9 cellular contexts compared by ENCODE assay signal in the genomic region with DNA sequence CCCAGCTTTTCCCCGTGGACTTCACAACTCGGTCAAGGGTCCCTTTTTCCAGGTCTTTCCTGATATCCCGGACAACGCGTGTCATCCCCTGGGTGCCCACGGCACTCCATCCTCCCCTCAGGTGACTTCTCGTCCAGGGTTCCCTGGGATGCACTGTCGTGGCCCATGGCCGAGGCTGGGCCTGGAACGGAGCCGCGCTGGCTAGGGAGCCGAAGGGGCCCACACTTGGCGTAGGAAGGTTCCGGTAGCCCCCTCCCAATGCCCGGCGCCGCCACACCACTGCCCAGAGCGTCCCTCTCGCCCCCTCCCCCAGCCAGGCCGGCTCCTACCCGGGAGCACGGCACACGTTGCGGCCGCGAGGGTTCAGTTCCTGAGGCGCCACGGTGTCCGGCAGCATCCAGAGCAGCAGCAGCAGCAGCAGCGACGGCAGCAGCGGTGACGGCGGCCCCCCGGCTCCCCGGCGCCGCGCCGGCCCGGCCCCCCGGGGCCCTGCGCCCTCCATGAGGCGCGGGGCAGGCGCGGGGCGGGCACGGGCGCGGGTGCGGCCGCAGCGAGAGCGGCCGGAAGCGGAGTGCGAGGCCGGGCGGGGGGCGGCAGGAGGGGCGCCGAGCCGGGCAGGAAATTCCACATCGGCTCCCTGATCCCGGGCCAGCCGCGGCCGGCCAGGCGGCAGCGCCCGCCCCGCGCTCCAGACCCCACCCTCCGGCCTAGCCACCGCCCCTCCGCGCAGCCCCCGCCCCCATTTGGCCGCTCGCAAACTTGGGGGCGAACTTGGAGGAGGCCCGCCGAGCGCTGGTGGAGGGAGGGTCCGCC. TPM values are rescaled to one million over a fixed set of nuclear protein-coding genes. Genes with fewer than 3 reads are reported as not detected.
DNase-seq lines count a peak whose midpoint lies in the region; ATAC-seq, FAIRE-seq and TF ChIP-seq lines count a peak whose summit lies in the region.
"Had no signal": no experiment of that assay in that cellular context is flagged by ENCODE, and none has a peak within 500 bp of the region (broad histone marks: within the 10 kb centered on the region; RNA-seq: fewer than 3 reads in every experiment).

Gene SCARF2 (minus strand): TSS at position 573 of the 813 bp plus-strand sequence. CDS start 71 bp downstream, at position 502.

- no peak within 1 kb of the TSS for H2AFZ ChIP-seq in HepG2 (ENCODE audit: low read length)

- DNase-seq in AG20443 (ENCODE audit: low spot score) (peak; percentile 96), HTR-8/SVneo (ENCODE audit: insufficient read length, low spot score) (peak; percentile 79), HepG2 (ENCODE audit: low spot score) (no peak), testis (no peak), NCI-H2171 (lab: John Stamatoyannopoulos, UW) (no peak), nucleus accumbens (lab: John Stamatoyannopoulos, UW) (no peak)
- no peak for DNase-seq in central memory CD8-positive, alpha-beta T cell (ENCODE audit: low spot score in 2 of 2)

- peak within 1 kb of the TSS; percentile 77 to 91 (median 87) for H3K4me3 ChIP-seq in HepG2 (replicated peaks in 1 of 3; ENCODE audit: insufficient read depth in 1 of 3, low read depth in 2 of 3, low read length in 3 of 3)
- peak within 1 kb of the TSS; percentile 63 to 77 for H3K4me3 ChIP-seq in testis

- H3K27me3 ChIP-seq in HepG2 (ENCODE audit: control insufficient read depth in 1 of 2, insufficient read depth in 2 of 2, low read length in 2 of 2) (no peaks in the 10 kb centered on the region), testis (no peaks in the 10 kb centered on the region)

- TSS peak; percentile 42 for BruUV-seq in HepG2 (replicated peaks; lab: Mats Ljungman, UMichigan)

- H3K36me3 ChIP-seq in HepG2 (replicated peaks in 1 of 2; ENCODE audit: control insufficient read depth in 1 of 2, insufficient read depth in 2 of 2, low read length in 2 of 2) (peaks cover 0 to 3% of the 10 kb centered on the region in 2 experiments; a peak in 2 of 5 replicates), testis (ENCODE audit: low read depth, missing control alignments) (no peaks in the 10 kb centered on the region)

- TF ChIP-seq RAD21 in HepG2 (CRISPR knock-in tag; IDR thresholded peaks at IDR 0.05), result no peak

- H3K4me1 ChIP-seq in HepG2 (ENCODE audit: insufficient read depth, low read length) (peaks cover 57% of the 10 kb centered on the region), testis (peaks cover 11% of the 10 kb centered on the region)

- intact Hi-C loops in HepG2 (cut with micrococcal nuclease; ENCODE audit: unreplicated experiment), result no loop called here
- intact Hi-C loops in testis (cut with DNase I; ENCODE audit: low total_unique reads), result no loop called here

- in situ Hi-C loops in HepG2 (cut with HindIII; ENCODE audit: extremely low pct_ligation_motif_present, low pct_unique_long_range_greater_than_20kb), result no loop called here

- ATAC-seq in central memory CD8-positive, alpha-beta T cell (replicated peaks; ENCODE audit: extremely low read depth, poor library complexity, severe bottlenecking), result peak; percentile 14
- ATAC-seq in HepG2 (peak; percentile 40), HG02840 (IDR thresholded peaks at IDR 0.05; ENCODE audit: low FRiP score, unreplicated experiment) (no peak)
- ATAC-seq: HCT116 had no signal

- TF ChIP-seq EP300 in HepG2 (IDR thresholded peaks at IDR 0.05; ENCODE audit: low read depth in 2 of 2, low read length in 2 of 2) (no peak), HepG2 (CRISPR knock-in tag; IDR thresholded peaks at IDR 0.05; ENCODE audit: borderline replicate concordance) (no peak)

- WGBS in HepG2 (ENCODE audit: low lambda C conversion rate), result 2% methylated on average over 11 of the region's 87 CpGs
- WGBS in testis, 2 donors, result 0 to 1% methylated on average over 9 to 69 of the region's 87 CpGs

- H3K27ac ChIP-seq in HepG2 (ENCODE audit: extremely low read length, insufficient read depth, low read length) (peak within 1 kb of the TSS; percentile 24), testis (peak within 1 kb of the TSS; percentile 89 to 90)

- POLR2A ChIA-PET in HepG2 (lab: Yijun Ruan, JAX), result no interaction called here

- peaks cover 1% of the 10 kb centered on the region for H3K36me3 Mint-ChIP-seq in central memory CD8-positive, alpha-beta T cell (ENCODE audit: insufficient read depth)

- peaks cover 55% of the 10 kb centered on the region for H3K27me3 Mint-ChIP-seq in central memory CD8-positive, alpha-beta T cell

- H3K9me3 Mint-ChIP-seq in central memory CD8-positive, alpha-beta T cell, result no peaks in the 10 kb centered on the region

- no peak for TF ChIP-seq CTCF in HepG2 (CRISPR knock-in tag; IDR thresholded peaks at IDR 0.05)
- no peak for TF ChIP-seq CTCF in testis (IDR thresholded peaks at IDR 0.05)

- H3K9ac ChIP-seq in HepG2 (ENCODE audit: insufficient read depth, low read depth, low read length), result peak within 1 kb of the TSS; percentile 74

- H3K4me2 ChIP-seq in HepG2 (ENCODE audit: low read depth, low read length), result peak within 1 kb of the TSS; percentile 100

- CTCF ChIA-PET in HepG2 (lab: Yijun Ruan, JAX; ENCODE audit: low intra/inter-chr PET ratio, low total read pairs), result no interaction called here

- H3K9me3 ChIP-seq in HepG2 (ENCODE audit: low read length), result no peaks in the 10 kb centered on the region
- H3K9me3 ChIP-seq in testis, result no peaks in the 10 kb centered on the region

- H3K27ac Mint-ChIP-seq in central memory CD8-positive, alpha-beta T cell (ENCODE audit: low read depth), result peak within 1 kb of the TSS; percentile 88

- H3K4me3 Mint-ChIP-seq in central memory CD8-positive, alpha-beta T cell, result peak within 1 kb of the TSS; percentile 81

- FAIRE-seq in HTR-8/SVneo (lab: Jason Lieb, UNC) (peak; percentile 76), HepG2 (lab: Jason Lieb, UNC) (no peak)

- peaks cover 15% of the 10 kb centered on the region for H4K20me1 ChIP-seq in HepG2 (ENCODE audit: insufficient read depth, low read length)

- H3K79me2 ChIP-seq in HepG2 (ENCODE audit: insufficient read depth, low read length), result peaks cover 20% of the 10 kb centered on the region

- no peak; a peak in 1 of 4 replicates for TF ChIP-seq POLR2A in HepG2 (IDR thresholded peaks at IDR 0.05; ENCODE audit: insufficient read depth in 1 of 2, low read depth in 2 of 2, low read length in 2 of 2)
- TF ChIP-seq POLR2A in testis (IDR thresholded peaks at IDR 0.05), result no peak

- peaks cover 8% of the 10 kb centered on the region for H3K4me1 Mint-ChIP-seq in central memory CD8-positive, alpha-beta T cell

TF ChIP-seq in HepG2, 621 proteins besides CTCF, POLR2A, EP300 and RAD21 (continues in another document):
- TF ChIP-seq KLF13 (CRISPR knock-in tag; IDR thresholded peaks at IDR 0.05), result 0 out of 2 replicates have a peak, but pooled peaks have one; percentile 54
- peak; percentile 59; the same call in 1 of the 2 replicates for TF ChIP-seq ZNF563 (CRISPR knock-in tag; IDR thresholded peaks at IDR 0.05)
- TF ChIP-seq ZNF329 (CRISPR knock-in tag; IDR thresholded peaks at IDR 0.05; ENCODE audit: low read depth), result 0 out of 2 replicates have a peak, but pooled peaks have one; percentile 55
- TF ChIP-seq ZNF839 (CRISPR knock-in tag; IDR thresholded peaks at IDR 0.05; ENCODE audit: borderline replicate concordance), result peak; percentile 34; the same call in 1 of the 2 replicates
- TF ChIP-seq ATF7 (IDR thresholded peaks at IDR 0.05), result no peak
- TF ChIP-seq ATF7 (CRISPR knock-in tag; IDR thresholded peaks at IDR 0.05), result no peak
- TF ChIP-seq ZSCAN29 (CRISPR knock-in tag; conservative IDR thresholded peaks at IDR 0.05), result no peak
- no peak for TF ChIP-seq EEA1 (CRISPR knock-in tag; IDR thresholded peaks at IDR 0.05; ENCODE audit: borderline replicate concordance)
- TF ChIP-seq MAX (IDR thresholded peaks at IDR 0.05), result peak; percentile 62
- peak; percentile 19; the same call in 1 of the 2 replicates for TF ChIP-seq SIN3A (IDR thresholded peaks at IDR 0.05; ENCODE audit: borderline replicate concordance, low read depth, low read length)
- TF ChIP-seq ZNF274 (CRISPR knock-in tag; IDR thresholded peaks at IDR 0.05), result 0 out of 2 replicates have a peak, but pooled peaks have one; percentile 64
- TF ChIP-seq ZFP90 (CRISPR knock-in tag; IDR thresholded peaks at IDR 0.05; ENCODE audit: borderline replicate concordance), result 0 out of 2 replicates have a peak, but pooled peaks have one; percentile 70

RNA-seq across cellular contexts. Expression of gene SCARF2, which starts in this region (rescaled TPM):
- total RNA-seq in HepG2 (2016; rRNA removed; fragmentation: Illumina TruSeq; extraction: Trizol) (1.4 and 3.3 TPM in 2 replicates), testis (10 to 100 TPM; 10.4 to 12.3 TPM)
- total RNA-seq in HepG2 (2016; cell fraction: cytosol; rRNA removed; fragmentation: Illumina TruSeq; extraction: Trizol; ENCODE audit: low read depth), result 0.91 and 1.2 TPM in 2 replicates
- total RNA-seq in HepG2 (2016; cell fraction: insoluble cytoplasmic fraction; rRNA removed; fragmentation: Illumina TruSeq; extraction: Trizol), result 1.2 and 3.8 TPM in 2 replicates
- 3.2 and 3.6 TPM in 2 replicates for total RNA-seq in HepG2 (2016; cell fraction: membrane; rRNA removed; fragmentation: Illumina TruSeq; extraction: Trizol)
- 3.9 and 5.7 TPM in 2 replicates for total RNA-seq in HepG2 (2016; cell fraction: nucleus; rRNA removed; fragmentation: Illumina TruSeq; extraction: Trizol)
- polyA plus RNA-seq in HepG2 (2011; rRNA removed) (6.2 and 6.9 TPM in 2 replicates), testis (ENCODE audit: insufficient read depth, low read depth, low replicate concordance) (3.3 TPM)
- polyA plus RNA-seq in HepG2 (2011; cell fraction: cytosol; rRNA removed), result 3.9 and 8.3 TPM in 2 replicates
- polyA plus RNA-seq in HepG2 (2011; cell fraction: nucleus; rRNA removed), result 27.6 and 34.9 TPM in 2 replicates
- polyA plus RNA-seq in HepG2 (2012), result 3.1 and 5.3 TPM in 2 replicates
- 1.2 and 1.4 TPM in 2 replicates for polyA plus RNA-seq in HepG2 (2016; cell fraction: cytosol; fragmentation: Illumina TruSeq; extraction: Trizol; ENCODE audit: low read depth)
- polyA plus RNA-seq in HepG2 (2016; cell fraction: insoluble cytoplasmic fraction; fragmentation: Illumina TruSeq; extraction: Trizol; ENCODE audit: low read depth), result 1.7 and 2.6 TPM in 2 replicates
- polyA plus RNA-seq in HepG2 (2016; cell fraction: membrane; fragmentation: Illumina TruSeq; extraction: Trizol; ENCODE audit: low read depth), result 2.8 and 3.9 TPM in 2 replicates
- 11.7 and 16.2 TPM in 2 replicates for polyA plus RNA-seq in HepG2 (2016; cell fraction: nucleus; fragmentation: Illumina TruSeq; extraction: Trizol; ENCODE audit: insufficient read depth, low read depth)
- polyA minus RNA-seq in HepG2 (2011; rRNA and poly(A)+ RNA removed; ENCODE audit: low replicate concordance), result 0.14 and 12.4 TPM in 2 replicates
- polyA minus RNA-seq in HepG2 (2011; cell fraction: cytosol; rRNA and poly(A)+ RNA removed), result 6.0 and 7.1 TPM in 2 replicates
- 3.1 and 4.7 TPM in 2 replicates for polyA minus RNA-seq in HepG2 (2011; cell fraction: nucleus; rRNA and poly(A)+ RNA removed)

Comparison
In these comparisons a context has a peak if more than half of its experiments do, and no peak if none do; other contexts are left out.
1. DNase-seq: peak in AG20443 (single experiment) and HTR-8/SVneo (single experiment); none in central memory CD8-positive, alpha-beta T cell (0 of 2), HepG2 (single experiment), testis (single experiment), NCI-H2171 (single experiment) and nucleus accumbens (0 of 56).